In genomic region chr5:177367323-177367848, GRCh38 we compare ENCODE assay signal across 1 cellular context.
TF ChIP-seq lines count a peak whose summit lies in the region.

No MANE protein-coding gene starts in this region.

TF ChIP-seq in K562, 482 proteins besides CTCF, POLR2A, EP300 and RAD21 (continued from another document and continues in another):
- peak in 1 of 3 experiments; percentile 4 for TF ChIP-seq YY1 (IDR thresholded peaks at IDR 0.05; ENCODE audit: borderline replicate concordance in 1 of 3, control insufficient read depth in 1 of 3, extremely low read depth in 1 of 3, insufficient read depth in 3 of 3, insufficient read length in 1 of 3, insufficient replicate concordance in 2 of 3, low read depth in 1 of 3, low read length in 2 of 3)
- TF ChIP-seq STAT5B (CRISPR knock-in tag; IDR thresholded peaks at IDR 0.05), result no peak
- TF ChIP-seq RREB1 (CRISPR knock-in tag; IDR thresholded peaks at IDR 0.05), result 0 out of 2 replicates have a peak, but pooled peaks have one; percentile 32
- no peak for TF ChIP-seq FOXJ3 (CRISPR knock-in tag; IDR thresholded peaks at IDR 0.05)
- peak; percentile 9 to 66; a peak in 3 of 4 replicates for TF ChIP-seq MNT (conservative IDR thresholded peaks at IDR 0.05)
- TF ChIP-seq ZBTB17 (CRISPR knock-in tag; IDR thresholded peaks at IDR 0.05), result no peak
- no peak for TF ChIP-seq HSF4 (CRISPR knock-in tag; IDR thresholded peaks at IDR 0.05; ENCODE audit: borderline replicate concordance)
- no peak for TF ChIP-seq ATF1 (CRISPR knock-in tag; IDR thresholded peaks at IDR 0.05)
- TF ChIP-seq ATF1 (tag; IDR thresholded peaks at IDR 0.05), result peak; percentile 50
- peak; percentile 93 for TF ChIP-seq ZNF511 (CRISPR knock-in tag; IDR thresholded peaks at IDR 0.05)
- TF ChIP-seq MYBL2 (IDR thresholded peaks at IDR 0.05; ENCODE audit: low read depth), result no peak
- TF ChIP-seq MYBL2 (CRISPR knock-in tag; IDR thresholded peaks at IDR 0.05; ENCODE audit: borderline replicate concordance), result no peak
- TF ChIP-seq FIP1L1 (IDR thresholded peaks at IDR 0.05; ENCODE audit: low read depth, low read length, poor library complexity, severe bottlenecking), result peak; percentile 16
- TF ChIP-seq HMGXB4 (CRISPR knock-in tag; IDR thresholded peaks at IDR 0.05), result peak; percentile 80; the same call in 1 of the 2 replicates
- no peak for TF ChIP-seq CBFA2T2 (conservative IDR thresholded peaks at IDR 0.05)
- TF ChIP-seq CXXC5 (CRISPR knock-in tag; IDR thresholded peaks at IDR 0.05), result peak; percentile 94
- TF ChIP-seq PTBP1 (IDR thresholded peaks at IDR 0.05; ENCODE audit: low read depth, low read length), result no peak
- TF ChIP-seq ZFP91 (CRISPR knock-in tag; IDR thresholded peaks at IDR 0.05), result 0 out of 2 replicates have a peak, but pooled peaks have one; percentile 11
- TF ChIP-seq ZNF57 (CRISPR knock-in tag; IDR thresholded peaks at IDR 0.05), result no peak
- TF ChIP-seq PHF20 (IDR thresholded peaks at IDR 0.05; ENCODE audit: partially characterized antibody), result peak; percentile 16
- peak; percentile 73 for TF ChIP-seq CTCFL (IDR thresholded peaks at IDR 0.05; ENCODE audit: borderline replicate concordance, insufficient read depth, low read depth, low read length, poor library complexity, severe bottlenecking)
- TF ChIP-seq ATF6 (CRISPR knock-in tag; IDR thresholded peaks at IDR 0.05), result peak; percentile 99
- no peak for TF ChIP-seq ID3 (CRISPR knock-in tag; IDR thresholded peaks at IDR 0.05)
- 0 out of 2 replicates have a peak, but pooled peaks have one; percentile 79 for TF ChIP-seq ID3 (tag; IDR thresholded peaks at IDR 0.05)
- TF ChIP-seq BRD4 (IDR thresholded peaks at IDR 0.05), result no peak
- TF ChIP-seq ZNF212 (CRISPR knock-in tag; IDR thresholded peaks at IDR 0.05), result no peak
- TF ChIP-seq DMBX1 (CRISPR knock-in tag; IDR thresholded peaks at IDR 0.05; ENCODE audit: borderline replicate concordance), result peak; percentile 70; the same call in 1 of the 2 replicates
- 0 out of 2 replicates have a peak, but pooled peaks have one; percentile 41 for TF ChIP-seq ARID3B (CRISPR knock-in tag; IDR thresholded peaks at IDR 0.05; ENCODE audit: borderline replicate concordance)
- no peak for TF ChIP-seq ZBED1 (IDR thresholded peaks at IDR 0.05)
- peak; percentile 56 for TF ChIP-seq GABPB1 (CRISPR knock-in tag; IDR thresholded peaks at IDR 0.05)
- TF ChIP-seq STAG1 (CRISPR knock-in tag; IDR thresholded peaks at IDR 0.05; ENCODE audit: borderline replicate concordance), result peak; percentile 34; the same call in 1 of the 2 replicates
- peak; percentile 72; the same call in 1 of the 2 replicates for TF ChIP-seq E2F4 (CRISPR knock-in tag; IDR thresholded peaks at IDR 0.05; ENCODE audit: low read depth)
- peak; percentile 13; the same call in 1 of the 2 replicates for TF ChIP-seq ETS1 (conservative IDR thresholded peaks at IDR 0.05; ENCODE audit: control insufficient read depth, low read depth, low read length)
